Comparison of ENCODE assay signal across 8 cellular contexts in the genomic region with DNA sequence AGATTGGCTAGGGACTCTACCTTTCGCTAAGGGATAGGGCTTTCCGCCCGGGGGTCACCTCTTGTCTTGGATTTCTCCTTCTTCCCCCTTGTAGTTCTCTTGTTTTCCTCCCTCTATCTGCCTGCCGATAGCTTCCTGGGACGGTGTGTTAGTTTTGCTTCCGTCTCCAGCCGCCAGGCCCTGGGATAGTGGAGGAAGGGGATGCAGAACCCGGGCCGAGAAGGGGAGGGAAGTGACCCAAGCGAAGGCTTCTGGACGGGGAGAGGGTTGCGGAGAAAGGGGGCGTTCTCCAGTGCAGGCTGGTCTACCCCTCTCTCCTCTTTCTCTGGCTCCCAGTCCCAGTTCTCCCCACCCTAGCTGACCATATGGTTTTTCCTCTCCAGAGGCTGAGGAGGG. TPM values are rescaled to one million over a fixed set of nuclear protein-coding genes. Genes with fewer than 3 reads are reported as not detected.
A peak's percentile ranks its signal among the peaks of the same experiment; 100 is the strongest.
DNase-seq lines count a peak whose midpoint lies in the region; ATAC-seq, FAIRE-seq and TF ChIP-seq lines count a peak whose summit lies in the region.

No MANE protein-coding gene starts in this region.

- POLR2A ChIA-PET in HCT116 (lab: Charles Lee) = interaction anchor here (1.1 to 2.3 kb wide), 4 partner anchors 8 to 53 kb away, joined by 3 to 23 read pairs (median 5); no protein-coding TSS in a partner anchor

- H3K9ac ChIP-seq in HCT116 (ENCODE audit: low read length) (peak overlapping the region; percentile 74), iPS-18a (ENCODE audit: low read length) (peak overlapping the region; percentile 72), smooth muscle cell (ENCODE audit: low read depth) (peak overlapping the region; percentile 76)

- H3K27me3 Mint-ChIP-seq in activated naive CD8-positive, alpha-beta T cell = peaks cover 6% of the 10 kb centered on the region

- ATAC-seq in HCT116 (no peak), GM18517 (IDR thresholded peaks at IDR 0.05; ENCODE audit: unreplicated experiment) (no peak), GM21515 (IDR thresholded peaks at IDR 0.05; ENCODE audit: unreplicated experiment) (no peak)

- peak overlapping the region; percentile 92 for H3K4me2 ChIP-seq in HCT116 (ENCODE audit: low read length)
- H3K4me2 ChIP-seq in smooth muscle cell = peak overlapping the region; percentile 88

- peaks cover 15% of the 10 kb centered on the region; the same call in 1 of the 2 replicates for H3K79me2 ChIP-seq in HCT116 (ENCODE audit: insufficient read depth, low read length)
- H3K79me2 ChIP-seq in smooth muscle cell (ENCODE audit: low read depth) = peaks cover 33% of the 10 kb centered on the region

- H3K9me3 ChIP-seq in HCT116 (ENCODE audit: control insufficient read depth in 1 of 2, insufficient read depth in 1 of 2, low read depth in 1 of 2, low read length in 2 of 2) (no peaks in the 10 kb centered on the region), iPS-18a (ENCODE audit: control insufficient read depth, low read depth, low read length) (no peaks in the 10 kb centered on the region), smooth muscle cell (replicated peaks; ENCODE audit: low read depth) (no peaks in the 10 kb centered on the region)

- H3K4me1 ChIP-seq in HCT116 (ENCODE audit: control insufficient read depth in 1 of 2, insufficient read depth in 2 of 2, low read length in 2 of 2) (peaks cover 15 to 46% of the 10 kb centered on the region in 2 experiments), iPS-18a (ENCODE audit: control insufficient read depth, low read depth, low read length) (peaks cover 12% of the 10 kb centered on the region), smooth muscle cell (ENCODE audit: low read depth) (peaks cover 9% of the 10 kb centered on the region)

- TF ChIP-seq POLR2A in HCT116 (IDR thresholded peaks at IDR 0.05; ENCODE audit: borderline replicate concordance, extremely low read depth, insufficient read depth, insufficient read length) = no peak
- no peak for TF ChIP-seq POLR2A in H54 (IDR thresholded peaks at IDR 0.05; ENCODE audit: low read depth, low read length)

- TF ChIP-seq CTCF in AG10803 (conservative IDR thresholded peaks at IDR 0.05; ENCODE audit: low read length) (no peak), HCT116 (IDR thresholded peaks at IDR 0.05 in 2 of 3, conservative IDR thresholded peaks at IDR 0.05 in 1 of 3; ENCODE audit: borderline replicate concordance in 1 of 3, insufficient read depth in 1 of 3, low read depth in 2 of 3, low read length in 2 of 3) (no peak), smooth muscle cell (IDR thresholded peaks at IDR 0.05; ENCODE audit: borderline replicate concordance, insufficient read depth, poor library complexity, severe bottlenecking) (no peak)

- no peaks in the 10 kb centered on the region for H3K36me3 Mint-ChIP-seq in activated naive CD8-positive, alpha-beta T cell

- H3K9me3 Mint-ChIP-seq in activated naive CD8-positive, alpha-beta T cell (ENCODE audit: low read depth) = no peaks in the 10 kb centered on the region

- H3K4me3 ChIP-seq in AG10803 (ENCODE audit: low read length) (peak overlapping the region; percentile 84), HCT116 (replicated peaks in 1 of 2; ENCODE audit: low read depth in 1 of 2, low read length in 2 of 2) (peak overlapping the region; percentile 76), iPS-18a (ENCODE audit: low read length) (peak overlapping the region; percentile 98), smooth muscle cell (peak overlapping the region; percentile 84)

- H3K36me3 ChIP-seq in HCT116 (ENCODE audit: control insufficient read depth in 1 of 2, insufficient read depth in 2 of 2, low read length in 2 of 2) (peaks cover 3 to 4% of the 10 kb centered on the region in 2 experiments; a peak in 2 of 4 replicates), iPS-18a (ENCODE audit: control insufficient read depth, low read depth, low read length) (peaks cover 19% of the 10 kb centered on the region), smooth muscle cell (ENCODE audit: low read depth) (no peaks in the 10 kb centered on the region)

- CTCF ChIA-PET in HCT116 (lab: Charles Lee) = interaction anchor here (0.6 to 1.4 kb wide), 2 partner anchors 304 to 461 kb away, joined by 3 read pairs; no protein-coding TSS in a partner anchor

- RAD21 ChIA-PET in HCT116 (lab: Charles Lee; ENCODE audit: low non-redundant PET in 1 of 2, low total read pairs in 2 of 2, uncharacterized antibody in 2 of 2, unreplicated experiment in 2 of 2) = no interaction called here

- no peak overlapping the region for H3K27ac Mint-ChIP-seq in activated naive CD8-positive, alpha-beta T cell

- H3K27me3 ChIP-seq in HCT116 (ENCODE audit: insufficient read depth, low read length) (no peaks in the 10 kb centered on the region), iPS-18a (ENCODE audit: control insufficient read depth, insufficient read depth, low read length) (peaks cover 10% of the 10 kb centered on the region), smooth muscle cell (ENCODE audit: low read depth) (no peaks in the 10 kb centered on the region)

- intact Hi-C loops in HCT116 (cut with micrococcal nuclease) = no loop called here

- no peak for FAIRE-seq in H54 (lab: Jason Lieb, UNC)

- H4K20me1 ChIP-seq in HCT116 (ENCODE audit: insufficient read depth) = no peaks in the 10 kb centered on the region
- peaks cover 41% of the 10 kb centered on the region for H4K20me1 ChIP-seq in smooth muscle cell (ENCODE audit: low read depth)

- TF ChIP-seq RAD21 in HCT116 (IDR thresholded peaks at IDR 0.05; ENCODE audit: low read depth) = no peak

- H2AFZ ChIP-seq in HCT116 (ENCODE audit: low read depth, low read length, poor library complexity, severe bottlenecking) (no peak overlapping the region), smooth muscle cell (ENCODE audit: low read depth) (peak overlapping the region; percentile 73)

- H3K4me3 Mint-ChIP-seq in activated naive CD8-positive, alpha-beta T cell = peak overlapping the region; percentile 91

- 2% methylated on average over 13 of the region's 13 CpGs for WGBS in smooth muscle cell (ENCODE audit: low lambda C conversion rate)

- no peaks in the 10 kb centered on the region for H3K9me2 ChIP-seq in HCT116 (ENCODE audit: insufficient read depth)

- no peaks in the 10 kb centered on the region for H3F3A ChIP-seq in smooth muscle cell (ENCODE audit: low read depth)

- BruUV-seq in HCT116 (replicated peaks; lab: Mats Ljungman, UMichigan) = no TSS peak

- peaks cover 23% of the 10 kb centered on the region for H3K4me1 Mint-ChIP-seq in activated naive CD8-positive, alpha-beta T cell (ENCODE audit: low read depth)

- H3K27ac ChIP-seq in HCT116 (ENCODE audit: low read depth, low read length) (no peak overlapping the region; the same call in 1 of the 2 replicates), iPS-18a (ENCODE audit: low read length) (no peak overlapping the region), smooth muscle cell (ENCODE audit: low read depth) (peak overlapping the region; percentile 67)

- no peak for DNase-seq in AG10803 (ENCODE audit: low read depth)
- DNase-seq in HCT116 (ENCODE audit: low read depth, low spot score) = no peak
- no peak for DNase-seq in smooth muscle cell (lab: John Stamatoyannopoulos, UW; ENCODE audit: unreplicated experiment)
- no peak for DNase-seq in H54 (ENCODE audit: insufficient read length, low spot score)

TF ChIP-seq in HCT116, 20 proteins besides CTCF, POLR2A, EP300 and RAD21:
- TF ChIP-seq YY1 (IDR thresholded peaks at IDR 0.05; ENCODE audit: extremely low read depth, insufficient replicate concordance, low read depth, low read length) (no peak), EZH2 (IDR thresholded peaks at IDR 0.05) (no peak), CBX3 (IDR thresholded peaks at IDR 0.05; ENCODE audit: low read depth) (no peak), ELF1 (IDR thresholded peaks at IDR 0.05; ENCODE audit: borderline replicate concordance, low read depth) (no peak), POLR2AphosphoS5 (IDR thresholded peaks at IDR 0.05; ENCODE audit: low read depth, low read length) (no peak), SP1 (IDR thresholded peaks at IDR 0.05; ENCODE audit: low read depth) (no peak), SIN3A (IDR thresholded peaks at IDR 0.05; ENCODE audit: low read depth) (no peak), CEBPB (IDR thresholded peaks at IDR 0.05; ENCODE audit: low read depth) (no peak), JUND (IDR thresholded peaks at IDR 0.05) (no peak)

RNA-seq across cellular contexts. Expression of a gene that starts 0.9 kb away (rescaled TPM):
- 12.3 TPM for total RNA-seq in HCT116 (2021; ENCODE audit: unreplicated experiment)
- 12.9 and 13.8 TPM in 2 replicates for polyA plus RNA-seq in HCT116 (2012)
- 19.6 and 20.0 TPM in 2 replicates for total RNA-seq in smooth muscle cell
- polyA plus RNA-seq in smooth muscle cell = 15.1 and 30.7 TPM in 2 replicates

RNA-seq across cellular contexts. Expression of a gene that starts 29.8 kb away (rescaled TPM):
- total RNA-seq in HCT116 (2021; ENCODE audit: unreplicated experiment) (19.7 TPM), smooth muscle cell (0.76 and 17.0 TPM in 2 replicates)
- 15.5 and 16.8 TPM in 2 replicates for polyA plus RNA-seq in HCT116 (2012)
- 0.70 and 2.5 TPM in 2 replicates for polyA plus RNA-seq in smooth muscle cell
